In the genomic region with DNA sequence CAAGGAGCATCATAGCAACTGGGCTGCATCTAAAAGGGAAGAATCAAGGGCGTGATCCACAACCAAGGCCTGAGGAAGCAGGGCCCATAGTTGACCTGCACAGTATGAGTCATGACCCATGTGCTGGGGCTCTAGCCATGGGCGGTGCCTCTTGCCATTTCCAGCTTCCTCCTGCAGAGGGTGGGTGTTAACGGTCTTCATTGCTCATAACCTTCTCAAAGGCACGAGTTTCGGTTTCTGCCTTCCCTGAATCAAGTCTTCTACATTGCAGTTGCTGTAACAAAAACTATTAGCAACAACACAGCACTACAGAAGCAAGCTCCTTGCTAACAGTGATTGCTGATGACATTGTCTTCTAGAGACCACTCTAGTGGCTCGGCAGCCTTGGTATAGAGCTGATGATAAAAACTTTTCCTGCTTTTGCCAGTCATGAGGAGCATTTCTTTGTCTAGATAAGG, we compare ENCODE assay signal across 9 cellular contexts.
DNase-seq lines count a peak whose midpoint lies in the region; ATAC-seq and TF ChIP-seq lines count a peak whose summit lies in the region.
"Had no signal": no experiment of that assay in that cellular context is flagged by ENCODE, and none has a peak within 500 bp of the region (broad histone marks: within the 10 kb centered on the region; RNA-seq: fewer than 3 reads in every experiment).

No MANE protein-coding gene starts in this region.

- TF ChIP-seq CTCF in SK-N-SH (IDR thresholded peaks at IDR 0.05) (0 out of 2 replicates have a peak, but pooled peaks have one; percentile 7), choroid plexus epithelial cell (conservative IDR thresholded peaks at IDR 0.05; ENCODE audit: low read depth, low read length) (peak; percentile 60), mucosa of descending colon (IDR thresholded peaks at IDR 0.05) (no peak), upper lobe of left lung (IDR thresholded peaks at IDR 0.05) (peak in 2 of 6 experiments; percentile 22 to 29)

- H3K36me3 ChIP-seq in SK-N-SH (replicated peaks in 1 of 2; ENCODE audit: control insufficient read depth in 1 of 2, insufficient read depth in 2 of 2, low read length in 1 of 2) = no peaks in the 10 kb centered on the region
- no peaks in the 10 kb centered on the region for H3K36me3 ChIP-seq in mucosa of descending colon (ENCODE audit: low read depth)
- H3K36me3 ChIP-seq in upper lobe of left lung = no peaks in the 10 kb centered on the region

- H3K9me2 ChIP-seq in SK-N-SH = no peaks in the 10 kb centered on the region

- peaks cover 7% of the 10 kb centered on the region for H3K4me1 Mint-ChIP-seq in activated naive CD4-positive, alpha-beta T cell treated with anti-CD3 and anti-CD28 coated beads for 36 hours (ENCODE audit: low read depth)

- no peaks in the 10 kb centered on the region for H3K36me3 Mint-ChIP-seq in activated naive CD4-positive, alpha-beta T cell treated with anti-CD3 and anti-CD28 coated beads for 36 hours (ENCODE audit: low read depth)

- H3K27me3 ChIP-seq in SK-N-SH (ENCODE audit: insufficient read depth) (no peaks in the 10 kb centered on the region), upper lobe of left lung (no peaks in the 10 kb centered on the region)

- no peak overlapping the region for H3K4me2 ChIP-seq in SK-N-SH

- ATAC-seq in HG03139 (IDR thresholded peaks at IDR 0.05; ENCODE audit: unreplicated experiment) (peak; percentile 87), mucosa of descending colon (peak; percentile 95), upper lobe of left lung (ENCODE audit: low FRiP score in 2 of 2) (peak; percentile 91 to 99)

- no peaks in the 10 kb centered on the region for H3K79me2 ChIP-seq in SK-N-SH (ENCODE audit: insufficient read depth)

- H3K27ac Mint-ChIP-seq in activated naive CD4-positive, alpha-beta T cell treated with anti-CD3 and anti-CD28 coated beads for 36 hours = no peak overlapping the region

- TF ChIP-seq EP300 in SK-N-SH (IDR thresholded peaks at IDR 0.05; ENCODE audit: borderline replicate concordance in 1 of 2, low read depth in 1 of 2, low read length in 1 of 2) (no peak), upper lobe of left lung (IDR thresholded peaks at IDR 0.05) (peak in 1 of 4 donors; percentile 81)

- CTCF ChIA-PET in activated naive CD4-positive, alpha-beta T cell treated with anti-CD3 and anti-CD28 coated beads for 36 hours (lab: Charles Lee) = interaction anchor here (0.7 kb wide), 1 partner anchor 112 kb away, joined by 3 read pairs; no protein-coding TSS in a partner anchor
- CTCF ChIA-PET in SK-N-SH (lab: Yijun Ruan, JAX) = interaction anchor here (1.2 kb wide), 1 partner anchor 114 kb away, joined by 3 read pairs; no protein-coding TSS in a partner anchor

- no peaks in the 10 kb centered on the region for H3K4me1 ChIP-seq in SK-N-SH (ENCODE audit: control insufficient read depth in 1 of 2, insufficient read depth in 2 of 2, low read depth in 1 of 2, low read length in 1 of 2)
- H3K4me1 ChIP-seq in mucosa of descending colon (ENCODE audit: low read depth) = no peaks in the 10 kb centered on the region
- H3K4me1 ChIP-seq in upper lobe of left lung = peaks cover 3 to 6% (median 5%) of the 10 kb centered on the region in 4 donors

- 39% methylated on average over 6 of the region's 6 CpGs for WGBS in SK-N-SH (ENCODE audit: low lambda C conversion rate)
- WGBS in upper lobe of left lung, 2 donors = 57 to 64% methylated on average over 4 to 6 of the region's 6 CpGs

- intact Hi-C loops in activated naive CD4-positive, alpha-beta T cell treated with anti-CD3 and anti-CD28 coated beads for 36 hours (cut with micrococcal nuclease) = no loop called here
- intact Hi-C loops in mucosa of descending colon (cut with DNase I, micrococcal nuclease) = no loop called here

- H3K9me3 ChIP-seq in SK-N-SH (no peaks in the 10 kb centered on the region), mucosa of descending colon (no peaks in the 10 kb centered on the region), upper lobe of left lung (no peaks in the 10 kb centered on the region)

- no peak overlapping the region for H3K4me3 Mint-ChIP-seq in activated naive CD4-positive, alpha-beta T cell treated with anti-CD3 and anti-CD28 coated beads for 36 hours

- TF ChIP-seq POLR2A in upper lobe of left lung (IDR thresholded peaks at IDR 0.05) = peak in 1 of 4 donors; percentile 36

- no peaks in the 10 kb centered on the region for H3F3A ChIP-seq in SK-N-SH (replicated peaks; ENCODE audit: insufficient read depth)

- TF ChIP-seq RAD21 in SK-N-SH (IDR thresholded peaks at IDR 0.05; ENCODE audit: low read length) = no peak

- POLR2A ChIA-PET in SK-N-SH (lab: Yijun Ruan, JAX) = no interaction called here

- H3K4me3 ChIP-seq in SK-N-SH (ENCODE audit: low read depth in 2 of 2, low read length in 1 of 2) (no peak overlapping the region), choroid plexus epithelial cell (ENCODE audit: low read depth, low read length) (no peak overlapping the region), mucosa of descending colon (no peak overlapping the region), upper lobe of left lung (no peak overlapping the region)

- H3K9me3 Mint-ChIP-seq in activated naive CD4-positive, alpha-beta T cell treated with anti-CD3 and anti-CD28 coated beads for 36 hours = no peaks in the 10 kb centered on the region

- no peak overlapping the region for H2AFZ ChIP-seq in SK-N-SH (ENCODE audit: low read depth)

- no peak overlapping the region for H3K9ac ChIP-seq in SK-N-SH

- no peaks in the 10 kb centered on the region for H4K20me1 ChIP-seq in SK-N-SH (ENCODE audit: insufficient read depth)

- H3K27ac ChIP-seq in SK-N-SH (ENCODE audit: low read depth in 2 of 2, low read length in 1 of 2) (no peak overlapping the region), upper lobe of left lung (peak overlapping the region; percentile 59 to 78 (median 73))

- no peaks in the 10 kb centered on the region for H3K27me3 Mint-ChIP-seq in activated naive CD4-positive, alpha-beta T cell treated with anti-CD3 and anti-CD28 coated beads for 36 hours (ENCODE audit: low read depth)

- peak; percentile 47 for DNase-seq in activated naive CD4-positive, alpha-beta T cell treated with anti-CD3 and anti-CD28 coated beads for 36 hours
- no peak for DNase-seq in activated naive CD4-positive, alpha-beta T cell treated with anti-CD3 and anti-CD28 coated beads, Interleukin-2, amount 50 U/mL, for 16 hours
- no peak for DNase-seq in SK-N-SH
- peak; percentile 93 for DNase-seq in choroid plexus epithelial cell (ENCODE audit: low read depth)
- DNase-seq in mucosa of descending colon = peak; percentile 40 to 71 (median 49)
- peak in 1 of 2 donors; percentile 86 for DNase-seq in upper lobe of left lung
- no peak for DNase-seq in NCI-H1048 (lab: John Stamatoyannopoulos, UW)
- DNase-seq: DND-41 had no signal

TF ChIP-seq in SK-N-SH, 30 proteins besides CTCF, POLR2A, EP300 and RAD21 (continues in another document):
- TF ChIP-seq SMC3 (IDR thresholded peaks at IDR 0.05; ENCODE audit: low read depth, low read length) (no peak), JUND (IDR thresholded peaks at IDR 0.05) (no peak), YY1 (IDR thresholded peaks at IDR 0.05; ENCODE audit: low read depth) (no peak), REST (IDR thresholded peaks at IDR 0.05; ENCODE audit: low read depth, low read length) (no peak), POLR2AphosphoS5 (IDR thresholded peaks at IDR 0.05; ENCODE audit: low read depth, low read length) (no peak), RFX5 (IDR thresholded peaks at IDR 0.05; ENCODE audit: low read length) (no peak), RXRA (IDR thresholded peaks at IDR 0.05; ENCODE audit: borderline replicate concordance, low read depth) (no peak), ELF1 (IDR thresholded peaks at IDR 0.05) (no peak), NFIC (IDR thresholded peaks at IDR 0.05; ENCODE audit: borderline replicate concordance) (no peak), FOXM1 (IDR thresholded peaks at IDR 0.05; ENCODE audit: low read depth) (no peak), TEAD4 (IDR thresholded peaks at IDR 0.05; ENCODE audit: borderline replicate concordance, insufficient read depth) (no peak), SIN3A (IDR thresholded peaks at IDR 0.05; ENCODE audit: borderline replicate concordance, low read depth, low read length) (no peak), GABPA (IDR thresholded peaks at IDR 0.05; ENCODE audit: low read depth) (no peak)
- TF ChIP-seq, protein P1, sequence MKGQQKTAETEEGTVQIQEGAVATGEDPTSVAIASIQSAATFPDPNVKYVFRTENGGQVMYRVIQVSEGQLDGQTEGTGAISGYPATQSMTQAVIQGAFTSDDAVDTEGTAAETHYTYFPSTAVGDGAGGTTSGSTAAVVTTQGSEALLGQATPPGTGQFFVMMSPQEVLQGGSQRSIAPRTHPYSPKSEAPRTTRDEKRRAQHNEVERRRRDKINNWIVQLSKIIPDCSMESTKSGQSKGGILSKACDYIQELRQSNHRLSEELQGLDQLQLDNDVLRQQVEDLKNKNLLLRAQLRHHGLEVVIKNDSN (IDR thresholded peaks at IDR 0.05; ENCODE audit: borderline replicate concordance, low read depth) = no peak
- TF ChIP-seq, protein P2, sequence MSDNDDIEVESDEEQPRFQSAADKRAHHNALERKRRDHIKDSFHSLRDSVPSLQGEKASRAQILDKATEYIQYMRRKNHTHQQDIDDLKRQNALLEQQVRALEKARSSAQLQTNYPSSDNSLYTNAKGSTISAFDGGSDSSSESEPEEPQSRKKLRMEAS (IDR thresholded peaks at IDR 0.05; ENCODE audit: low read depth) = no peak

Comparison
In these comparisons a context has a peak if more than half of its experiments do, and no peak if none do; other contexts are left out.
1. DNase-seq: peak in activated naive CD4-positive, alpha-beta T cell treated with anti-CD3 and anti-CD28 coated beads for 36 hours (single experiment), choroid plexus epithelial cell (single experiment) and mucosa of descending colon (3 of 3); none in activated naive CD4-positive, alpha-beta T cell treated with anti-CD3 and anti-CD28 coated beads, Interleukin-2, amount 50 U/mL, for 16 hours (single experiment), SK-N-SH (single experiment) and NCI-H1048 (single experiment).
2. H3K27ac ChIP-seq: peak in upper lobe of left lung (4 of 4); none in SK-N-SH (0 of 2).
3. Peak in every context shown above with its lines, with median percentiles within 50 percentile points of each other: ATAC-seq.